Comparison of ENCODE assay signal across 1 cellular context in the genomic region with DNA sequence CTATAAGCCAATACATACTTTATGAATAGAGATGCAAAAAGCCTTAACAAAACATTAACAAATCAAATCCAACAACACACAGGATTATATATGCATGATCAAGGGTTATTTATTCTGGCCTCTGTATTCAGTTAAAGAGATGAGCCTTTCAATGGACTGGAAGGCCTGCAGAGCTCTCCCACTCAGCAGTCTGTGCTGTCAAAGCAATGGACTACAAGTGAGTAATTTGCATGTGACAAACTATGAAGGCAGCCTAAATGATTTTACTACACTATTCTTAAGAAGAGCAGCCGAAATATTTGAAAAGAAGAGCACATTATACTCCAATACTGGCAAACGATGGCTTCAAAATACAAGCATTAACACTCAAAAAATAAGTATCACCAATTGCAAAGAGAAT.
TF ChIP-seq lines count a peak whose summit lies in the region.

No MANE protein-coding gene starts in this region.

TF ChIP-seq in H1, 55 proteins besides CTCF, POLR2A, EP300 and RAD21 (continued from another document):
- TF ChIP-seq YY1 (IDR thresholded peaks at IDR 0.05; ENCODE audit: low read depth, low read length) (no peak), SIN3A (conservative IDR thresholded peaks at IDR 0.05 in 1 of 2, IDR thresholded peaks at IDR 0.05 in 1 of 2; ENCODE audit: low read depth in 1 of 2, low read length in 2 of 2) (no peak)
TF ChIP-seq in H1: peak in this region for 0.
